Comparison of ENCODE assay signal across 1 cellular context in genomic region chr14:93025055-93025454, GRCh38.
TF ChIP-seq lines count a peak whose summit lies in the region.

No MANE protein-coding gene starts in this region.

TF ChIP-seq in GM23338, 12 proteins besides CTCF, POLR2A, EP300 and RAD21 (continued from another document):
- TF ChIP-seq ZNF462 (CRISPR knock-in tag; IDR thresholded peaks at IDR 0.05) (no peak), JUNB (IDR thresholded peaks at IDR 0.05; ENCODE audit: unreplicated experiment) (no peak), ZNF114 (CRISPR knock-in tag; IDR thresholded peaks at IDR 0.05) (no peak), ETS1 (IDR thresholded peaks at IDR 0.05) (no peak), NANOG (IDR thresholded peaks at IDR 0.05; ENCODE audit: borderline replicate concordance) (no peak), EZH2phosphoT487 (IDR thresholded peaks at IDR 0.05; ENCODE audit: unreplicated experiment) (no peak), STAT1 (IDR thresholded peaks at IDR 0.05; ENCODE audit: unreplicated experiment) (no peak)
